In genomic region chr20:36856691-36857635, GRCh38 we compare ENCODE assay signal across 8 cellular contexts. TPM values are rescaled to one million over a fixed set of nuclear protein-coding genes. Genes with fewer than 3 reads are reported as not detected.
DNase-seq lines count a peak whose midpoint lies in the region; ATAC-seq and TF ChIP-seq lines count a peak whose summit lies in the region.

No MANE protein-coding gene starts in this region.

- DNase-seq in LHCN-M2 (ENCODE audit: low read depth) (peak; percentile 51), fibroblast of pulmonary artery (ENCODE audit: low read depth) (peak; percentile 82), HCEC 1CT (no peak), NCI-H446 (lab: John Stamatoyannopoulos, UW) (no peak)
- peak; percentile 12 to 22 for DNase-seq in activated CD4-positive, alpha-beta T cell treated with anti-CD3 and anti-CD28 coated beads, Interleukin-2, amount 50 U/mL, for 4 hours
- peak; percentile 27 for DNase-seq in stimulated activated naive CD8-positive, alpha-beta T cell treated with anti-CD3 and anti-CD28 coated beads, Interleukin-15, Interleukin-2, amounts not matched to agents 100 U/mL and 50 U/mL, for 24 hours

- no peak overlapping the region for H3K4me3 ChIP-seq in fibroblast of pulmonary artery (replicated peaks; ENCODE audit: low read depth, low read length)

- ATAC-seq in stimulated activated naive CD8-positive, alpha-beta T cell treated with anti-CD3 and anti-CD28 coated beads, Interleukin-15, Interleukin-2, amounts not matched to agents 100 U/mL and 50 U/mL, for 24 hours: peak; percentile 48
- ATAC-seq in HG02798 (IDR thresholded peaks at IDR 0.05; ENCODE audit: poor library complexity, unreplicated experiment) (no peak), HG02642 (IDR thresholded peaks at IDR 0.05; ENCODE audit: poor library complexity, unreplicated experiment) (no peak)

- no peak for TF ChIP-seq CTCF in fibroblast of pulmonary artery (IDR thresholded peaks at IDR 0.05; ENCODE audit: low read length, missing control alignments)

RNA-seq across cellular contexts. Expression of gene TLDC2, which starts 19.0 kb away (rescaled TPM):
- total RNA-seq in LHCN-M2 (2014; rRNA removed): not detected in 2 replicates
- polyA plus RNA-seq in LHCN-M2 (2012): 0.06 TPM

Comparison
In these comparisons a context has a peak if more than half of its experiments do, and no peak if none do; other contexts are left out.
1. DNase-seq: peak in LHCN-M2 (single experiment), activated CD4-positive, alpha-beta T cell treated with anti-CD3 and anti-CD28 coated beads, Interleukin-2, amount 50 U/mL, for 4 hours (2 of 2), fibroblast of pulmonary artery (single experiment) and stimulated activated naive CD8-positive, alpha-beta T cell treated with anti-CD3 and anti-CD28 coated beads, Interleukin-15, Interleukin-2, amounts not matched to agents 100 U/mL and 50 U/mL, for 24 hours (single experiment); none in HCEC 1CT (single experiment) and NCI-H446 (0 of 2).